ENCODE assay signal across 2 cellular contexts in genomic region chr19:51808333-51808986, GRCh38.
TF ChIP-seq lines count a peak whose summit lies in the region.

No MANE protein-coding gene starts in this region.

TF ChIP-seq in HCT116, 20 proteins besides CTCF, POLR2A, EP300 and RAD21 (continued from another document):
- TF ChIP-seq, protein P1, sequence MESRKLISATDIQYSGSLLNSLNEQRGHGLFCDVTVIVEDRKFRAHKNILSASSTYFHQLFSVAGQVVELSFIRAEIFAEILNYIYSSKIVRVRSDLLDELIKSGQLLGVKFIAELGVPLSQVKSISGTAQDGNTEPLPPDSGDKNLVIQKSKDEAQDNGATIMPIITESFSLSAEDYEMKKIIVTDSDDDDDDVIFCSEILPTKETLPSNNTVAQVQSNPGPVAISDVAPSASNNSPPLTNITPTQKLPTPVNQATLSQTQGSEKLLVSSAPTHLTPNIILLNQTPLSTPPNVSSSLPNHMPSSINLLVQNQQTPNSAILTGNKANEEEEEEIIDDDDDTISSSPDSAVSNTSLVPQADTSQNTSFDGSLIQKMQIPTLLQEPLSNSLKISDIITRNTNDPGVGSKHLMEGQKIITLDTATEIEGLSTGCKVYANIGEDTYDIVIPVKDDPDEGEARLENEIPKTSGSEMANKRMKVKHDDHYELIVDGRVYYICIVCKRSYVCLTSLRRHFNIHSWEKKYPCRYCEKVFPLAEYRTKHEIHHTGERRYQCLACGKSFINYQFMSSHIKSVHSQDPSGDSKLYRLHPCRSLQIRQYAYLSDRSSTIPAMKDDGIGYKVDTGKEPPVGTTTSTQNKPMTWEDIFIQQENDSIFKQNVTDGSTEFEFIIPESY (IDR thresholded peaks at IDR 0.05; ENCODE audit: extremely low read depth, insufficient replicate concordance, low read length): no peak
- TF ChIP-seq SP1 (IDR thresholded peaks at IDR 0.05; ENCODE audit: low read depth) (no peak), SRF (IDR thresholded peaks at IDR 0.05; ENCODE audit: low read depth) (no peak), ZNF274 (IDR thresholded peaks at IDR 0.05; ENCODE audit: low read depth, low read length) (no peak), TCF7L2 (IDR thresholded peaks at IDR 0.05; ENCODE audit: borderline replicate concordance, extremely low read depth, insufficient read depth, insufficient read length) (no peak), EZH2phosphoT487 (IDR thresholded peaks at IDR 0.05; ENCODE audit: borderline replicate concordance) (no peak), ELF1 (IDR thresholded peaks at IDR 0.05; ENCODE audit: borderline replicate concordance, low read depth) (no peak)

TF ChIP-seq in SK-N-SH treated with all-trans-retinoic acid at 6 μM for 48 hours, 23 proteins besides CTCF, POLR2A, EP300 and RAD21 (continued from another document):
- TF ChIP-seq ISL1 (CRISPR knock-in tag; IDR thresholded peaks at IDR 0.05): no peak
- TF ChIP-seq SNAI2 (CRISPR knock-in tag; IDR thresholded peaks at IDR 0.05): no peak
- TF ChIP-seq, protein P2, sequence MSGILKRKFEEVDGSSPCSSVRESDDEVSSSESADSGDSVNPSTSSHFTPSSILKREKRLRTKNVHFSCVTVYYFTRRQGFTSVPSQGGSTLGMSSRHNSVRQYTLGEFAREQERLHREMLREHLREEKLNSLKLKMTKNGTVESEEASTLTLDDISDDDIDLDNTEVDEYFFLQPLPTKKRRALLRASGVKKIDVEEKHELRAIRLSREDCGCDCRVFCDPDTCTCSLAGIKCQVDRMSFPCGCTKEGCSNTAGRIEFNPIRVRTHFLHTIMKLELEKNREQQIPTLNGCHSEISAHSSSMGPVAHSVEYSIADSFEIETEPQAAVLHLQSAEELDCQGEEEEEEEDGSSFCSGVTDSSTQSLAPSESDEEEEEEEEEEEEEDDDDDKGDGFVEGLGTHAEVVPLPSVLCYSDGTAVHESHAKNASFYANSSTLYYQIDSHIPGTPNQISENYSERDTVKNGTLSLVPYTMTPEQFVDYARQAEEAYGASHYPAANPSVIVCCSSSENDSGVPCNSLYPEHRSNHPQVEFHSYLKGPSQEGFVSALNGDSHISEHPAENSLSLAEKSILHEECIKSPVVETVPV (CRISPR knock-in tag; IDR thresholded peaks at IDR 0.05): no peak
- TF ChIP-seq ZNF8 (CRISPR knock-in tag; IDR thresholded peaks at IDR 0.05): no peak
- TF ChIP-seq ZNF565 (CRISPR knock-in tag; conservative IDR thresholded peaks at IDR 0.05; ENCODE audit: low read depth): no peak
